13 cellular contexts compared by ENCODE assay signal in the genomic region with DNA sequence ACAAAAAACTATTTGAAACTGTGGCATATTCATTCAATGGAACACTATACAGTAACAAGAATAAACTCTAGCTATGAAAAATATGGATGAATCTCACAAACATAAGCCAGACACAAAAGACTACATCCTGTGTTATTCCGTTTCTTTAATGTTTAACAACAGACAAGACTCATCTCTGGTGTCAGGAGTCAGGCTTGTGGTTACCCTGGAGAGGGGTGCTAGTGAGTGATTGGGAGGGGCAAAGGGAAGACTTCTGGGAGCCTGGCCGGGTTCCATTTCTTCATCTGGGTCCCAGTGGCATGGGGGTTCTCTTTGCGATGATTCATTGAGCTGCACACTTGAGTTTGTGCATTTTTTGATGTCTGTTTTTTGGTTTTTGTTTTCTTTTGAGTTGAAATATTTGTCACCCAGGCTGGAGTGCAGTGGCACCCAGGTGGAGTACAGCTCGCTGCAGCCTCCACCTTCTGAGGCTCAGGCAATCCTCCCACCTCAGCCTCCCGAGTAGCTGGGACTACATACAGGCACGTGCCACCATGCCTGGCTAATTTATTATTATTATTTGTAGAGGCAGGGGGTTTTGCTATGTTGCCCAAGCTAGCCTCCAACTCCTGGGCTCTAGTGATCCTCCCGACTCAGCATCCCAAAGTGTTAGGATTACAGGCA. TPM values are rescaled to one million over a fixed set of nuclear protein-coding genes. Genes with fewer than 3 reads are reported as not detected.
DNase-seq lines count a peak whose midpoint lies in the region; ATAC-seq and TF ChIP-seq lines count a peak whose summit lies in the region.
"Had no signal": no experiment of that assay in that cellular context is flagged by ENCODE, and none has a peak within 500 bp of the region (broad histone marks: within the 10 kb centered on the region; RNA-seq: fewer than 3 reads in every experiment).

No MANE protein-coding gene starts in this region.

- TF ChIP-seq CTCF in WTC11 (IDR thresholded peaks at IDR 0.05), result no peak

- no peaks in the 10 kb centered on the region for H3K4me1 Mint-ChIP-seq in WTC11

- no peaks in the 10 kb centered on the region for H3K9me3 Mint-ChIP-seq in WTC11
- H3K9me3 Mint-ChIP-seq: CD4-positive, alpha-beta T cell; H9 had no signal

- H3K27ac Mint-ChIP-seq in WTC11, result no peak overlapping the region
- H3K27ac Mint-ChIP-seq: CD4-positive, alpha-beta T cell; H9 had no signal

- ATAC-seq in WTC11 (no peak), GM21526 (IDR thresholded peaks at IDR 0.05; ENCODE audit: low FRiP score, unreplicated experiment) (no peak)

- H3K27me3 Mint-ChIP-seq in WTC11 (ENCODE audit: low read depth), result no peaks in the 10 kb centered on the region; the same call in 1 of the 2 replicates

- H3K4me3 Mint-ChIP-seq in WTC11, result no peak overlapping the region
- H3K4me3 Mint-ChIP-seq: CD4-positive, alpha-beta T cell; H9 had no signal

- POLR2A ChIA-PET in WTC11 (lab: Charles Lee), result interaction anchor here (0.7 kb wide), 1 partner anchor 127 kb away, joined by 3 read pairs; no protein-coding TSS in a partner anchor

- H3K36me3 Mint-ChIP-seq in WTC11, result no peaks in the 10 kb centered on the region

- peak; percentile 14 for DNase-seq in EL
- DNase-seq in M059J (ENCODE audit: low read depth), result peak; percentile 37
- DNase-seq in glomerular visceral epithelial cell (ENCODE audit: extremely low spot score), result peak; percentile 62
- DNase-seq in renal cortical epithelial cell (ENCODE audit: low read depth), result peak; percentile 66
- no peak for DNase-seq in WTC11 (ENCODE audit: low spot score)
- DNase-seq in NCI-H1048 (lab: John Stamatoyannopoulos, UW), result no peak
- DNase-seq: AML-193; C1 segment of cervical spinal cord; CD4-positive, alpha-beta T cell; DMS79; GOT3; H9 had no signal

- CTCF ChIA-PET in WTC11 (lab: Charles Lee), result interaction anchor here (2.3 kb wide), 1 partner anchor 66 kb away, joined by 7 read pairs; no protein-coding TSS in a partner anchor

TF ChIP-seq in WTC11, 78 proteins besides CTCF, POLR2A, EP300 and RAD21:
- TF ChIP-seq, protein P1, sequence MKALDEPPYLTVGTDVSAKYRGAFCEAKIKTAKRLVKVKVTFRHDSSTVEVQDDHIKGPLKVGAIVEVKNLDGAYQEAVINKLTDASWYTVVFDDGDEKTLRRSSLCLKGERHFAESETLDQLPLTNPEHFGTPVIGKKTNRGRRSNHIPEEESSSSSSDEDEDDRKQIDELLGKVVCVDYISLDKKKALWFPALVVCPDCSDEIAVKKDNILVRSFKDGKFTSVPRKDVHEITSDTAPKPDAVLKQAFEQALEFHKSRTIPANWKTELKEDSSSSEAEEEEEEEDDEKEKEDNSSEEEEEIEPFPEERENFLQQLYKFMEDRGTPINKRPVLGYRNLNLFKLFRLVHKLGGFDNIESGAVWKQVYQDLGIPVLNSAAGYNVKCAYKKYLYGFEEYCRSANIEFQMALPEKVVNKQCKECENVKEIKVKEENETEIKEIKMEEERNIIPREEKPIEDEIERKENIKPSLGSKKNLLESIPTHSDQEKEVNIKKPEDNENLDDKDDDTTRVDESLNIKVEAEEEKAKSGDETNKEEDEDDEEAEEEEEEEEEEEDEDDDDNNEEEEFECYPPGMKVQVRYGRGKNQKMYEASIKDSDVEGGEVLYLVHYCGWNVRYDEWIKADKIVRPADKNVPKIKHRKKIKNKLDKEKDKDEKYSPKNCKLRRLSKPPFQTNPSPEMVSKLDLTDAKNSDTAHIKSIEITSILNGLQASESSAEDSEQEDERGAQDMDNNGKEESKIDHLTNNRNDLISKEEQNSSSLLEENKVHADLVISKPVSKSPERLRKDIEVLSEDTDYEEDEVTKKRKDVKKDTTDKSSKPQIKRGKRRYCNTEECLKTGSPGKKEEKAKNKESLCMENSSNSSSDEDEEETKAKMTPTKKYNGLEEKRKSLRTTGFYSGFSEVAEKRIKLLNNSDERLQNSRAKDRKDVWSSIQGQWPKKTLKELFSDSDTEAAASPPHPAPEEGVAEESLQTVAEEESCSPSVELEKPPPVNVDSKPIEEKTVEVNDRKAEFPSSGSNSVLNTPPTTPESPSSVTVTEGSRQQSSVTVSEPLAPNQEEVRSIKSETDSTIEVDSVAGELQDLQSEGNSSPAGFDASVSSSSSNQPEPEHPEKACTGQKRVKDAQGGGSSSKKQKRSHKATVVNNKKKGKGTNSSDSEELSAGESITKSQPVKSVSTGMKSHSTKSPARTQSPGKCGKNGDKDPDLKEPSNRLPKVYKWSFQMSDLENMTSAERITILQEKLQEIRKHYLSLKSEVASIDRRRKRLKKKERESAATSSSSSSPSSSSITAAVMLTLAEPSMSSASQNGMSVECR (CRISPR knock-in tag; IDR thresholded peaks at IDR 0.05; ENCODE audit: borderline replicate concordance), result no peak
- TF ChIP-seq, protein P2, sequence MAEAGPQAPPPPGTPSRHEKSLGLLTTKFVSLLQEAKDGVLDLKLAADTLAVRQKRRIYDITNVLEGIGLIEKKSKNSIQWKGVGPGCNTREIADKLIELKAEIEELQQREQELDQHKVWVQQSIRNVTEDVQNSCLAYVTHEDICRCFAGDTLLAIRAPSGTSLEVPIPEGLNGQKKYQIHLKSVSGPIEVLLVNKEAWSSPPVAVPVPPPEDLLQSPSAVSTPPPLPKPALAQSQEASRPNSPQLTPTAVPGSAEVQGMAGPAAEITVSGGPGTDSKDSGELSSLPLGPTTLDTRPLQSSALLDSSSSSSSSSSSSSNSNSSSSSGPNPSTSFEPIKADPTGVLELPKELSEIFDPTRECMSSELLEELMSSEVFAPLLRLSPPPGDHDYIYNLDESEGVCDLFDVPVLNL (CRISPR knock-in tag; IDR thresholded peaks at IDR 0.05; ENCODE audit: borderline replicate concordance, low read depth), result no peak
- TF ChIP-seq TCF7 (CRISPR knock-in tag; IDR thresholded peaks at IDR 0.05; ENCODE audit: low read depth), result no peak
- TF ChIP-seq NFE2L1 (CRISPR knock-in tag; IDR thresholded peaks at IDR 0.05), result no peak
- no peak for TF ChIP-seq HMGA2 (CRISPR knock-in tag; IDR thresholded peaks at IDR 0.05)
- TF ChIP-seq, protein P3, sequence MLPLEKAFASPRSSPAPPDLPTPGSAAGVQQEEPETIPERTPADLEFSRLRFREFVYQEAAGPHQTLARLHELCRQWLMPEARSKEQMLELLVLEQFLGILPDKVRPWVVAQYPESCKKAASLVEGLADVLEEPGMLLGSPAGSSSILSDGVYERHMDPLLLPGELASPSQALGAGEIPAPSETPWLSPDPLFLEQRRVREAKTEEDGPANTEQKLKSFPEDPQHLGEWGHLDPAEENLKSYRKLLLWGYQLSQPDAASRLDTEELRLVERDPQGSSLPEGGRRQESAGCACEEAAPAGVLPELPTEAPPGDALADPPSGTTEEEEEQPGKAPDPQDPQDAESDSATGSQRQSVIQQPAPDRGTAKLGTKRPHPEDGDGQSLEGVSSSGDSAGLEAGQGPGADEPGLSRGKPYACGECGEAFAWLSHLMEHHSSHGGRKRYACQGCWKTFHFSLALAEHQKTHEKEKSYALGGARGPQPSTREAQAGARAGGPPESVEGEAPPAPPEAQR (CRISPR knock-in tag; IDR thresholded peaks at IDR 0.05), result no peak
TF ChIP-seq in WTC11: peak in this region for 0.

RNA-seq across cellular contexts. Expression of a gene that starts 21.2 kb away (rescaled TPM):
- total RNA-seq in M059J (2014; rRNA removed; shearing (Covaris generic)), result 13.7 and 23.4 TPM in 2 replicates
- total RNA-seq in renal cortical epithelial cell (11.5 and 19.0 TPM in 2 replicates), WTC11 (2021) (10.3 to 16.5 TPM (median 13.7 TPM) in 3 replicates)

Comparison
In these comparisons a context has a peak if more than half of its experiments do, and no peak if none do; other contexts are left out.
1. DNase-seq: peak in EL (single experiment), M059J (single experiment), glomerular visceral epithelial cell (single experiment) and renal cortical epithelial cell (single experiment); none in WTC11 (single experiment) and NCI-H1048 (single experiment).